8 cellular contexts compared by ENCODE assay signal in genomic region chr3:183428140-183429023, GRCh38. TPM values are rescaled to one million over a fixed set of nuclear protein-coding genes. Genes with fewer than 3 reads are reported as not detected.
DNase-seq lines count a peak whose midpoint lies in the region; FAIRE-seq and TF ChIP-seq lines count a peak whose summit lies in the region.

A gene with protein sequence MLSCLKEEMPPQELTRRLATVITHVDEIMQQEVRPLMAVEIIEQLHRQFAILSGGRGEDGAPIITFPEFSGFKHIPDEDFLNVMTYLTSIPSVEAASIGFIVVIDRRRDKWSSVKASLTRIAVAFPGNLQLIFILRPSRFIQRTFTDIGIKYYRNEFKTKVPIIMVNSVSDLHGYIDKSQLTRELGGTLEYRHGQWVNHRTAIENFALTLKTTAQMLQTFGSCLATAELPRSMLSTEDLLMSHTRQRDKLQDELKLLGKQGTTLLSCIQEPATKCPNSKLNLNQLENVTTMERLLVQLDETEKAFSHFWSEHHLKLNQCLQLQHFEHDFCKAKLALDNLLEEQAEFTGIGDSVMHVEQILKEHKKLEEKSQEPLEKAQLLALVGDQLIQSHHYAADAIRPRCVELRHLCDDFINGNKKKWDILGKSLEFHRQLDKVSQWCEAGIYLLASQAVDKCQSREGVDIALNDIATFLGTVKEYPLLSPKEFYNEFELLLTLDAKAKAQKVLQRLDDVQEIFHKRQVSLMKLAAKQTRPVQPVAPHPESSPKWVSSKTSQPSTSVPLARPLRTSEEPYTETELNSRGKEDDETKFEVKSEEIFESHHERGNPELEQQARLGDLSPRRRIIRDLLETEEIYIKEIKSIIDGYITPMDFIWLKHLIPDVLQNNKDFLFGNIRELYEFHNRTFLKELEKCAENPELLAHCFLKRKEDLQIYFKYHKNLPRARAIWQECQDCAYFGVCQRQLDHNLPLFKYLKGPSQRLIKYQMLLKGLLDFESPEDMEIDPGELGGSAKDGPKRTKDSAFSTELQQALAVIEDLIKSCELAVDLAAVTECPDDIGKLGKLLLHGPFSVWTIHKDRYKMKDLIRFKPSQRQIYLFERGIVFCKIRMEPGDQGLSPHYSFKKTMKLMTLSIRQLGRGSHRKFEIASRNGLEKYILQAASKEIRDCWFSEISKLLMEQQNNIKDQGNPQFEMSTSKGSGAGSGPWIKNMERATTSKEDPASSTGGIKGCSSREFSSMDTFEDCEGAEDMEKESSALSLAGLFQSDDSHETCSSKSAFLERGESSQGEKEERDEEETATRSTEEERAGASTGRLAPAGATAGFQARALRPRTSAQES (minus strand): TSS chr3:183428619. CDS start chr3:183427977, 642 bp downstream.

- no peaks in the 10 kb centered on the region for H3K79me2 ChIP-seq in PC-9 (ENCODE audit: low read depth)

- peak within 1 kb of the TSS; percentile 19 to 36 for H3K9ac ChIP-seq in stomach smooth muscle (ENCODE audit: low read length in 2 of 2)

- no peak for FAIRE-seq in GM19239 (lab: Jason Lieb, UNC)

- POLR2A ChIA-PET in PC-9 (lab: Charles Lee; ENCODE audit: unreplicated experiment): no interaction called here

- H3K4me1 ChIP-seq in PC-9 (replicated peaks; ENCODE audit: insufficient read depth): no peaks in the 10 kb centered on the region
- H3K4me1 ChIP-seq in neuron (ENCODE audit: insufficient read depth, low read length): peaks cover 8% of the 10 kb centered on the region
- H3K4me1 ChIP-seq in stomach smooth muscle (ENCODE audit: control insufficient read depth, insufficient read depth, low read length): peaks cover 14% of the 10 kb centered on the region

- H3F3A ChIP-seq in PC-9 (ENCODE audit: insufficient read depth, low read depth): peaks cover 6% of the 10 kb centered on the region; the same call in 1 of the 2 replicates

- H3K36me3 ChIP-seq in PC-9 (ENCODE audit: low read depth) (no peaks in the 10 kb centered on the region), neuron (ENCODE audit: insufficient read depth, low read length) (no peaks in the 10 kb centered on the region), stomach smooth muscle (ENCODE audit: control insufficient read depth in 2 of 2, insufficient read depth in 2 of 2, low read length in 2 of 2) (no peaks in the 10 kb centered on the region)

- H3K9me3 ChIP-seq in PC-9 (ENCODE audit: insufficient read depth, low read depth) (no peaks in the 10 kb centered on the region), neuron (ENCODE audit: low read length) (no peaks in the 10 kb centered on the region), stomach smooth muscle (ENCODE audit: control insufficient read depth in 2 of 2, low read length in 2 of 2) (no peaks in the 10 kb centered on the region)

- DNase-seq in AG08396 (ENCODE audit: low spot score) (peak; percentile 78), GM19239 (ENCODE audit: insufficient read length, low spot score) (peak; percentile 35), HK-2 (ENCODE audit: unreplicated experiment) (peak; percentile 38), PC-9 (peak in 1 of 2 experiments; percentile 60), foreskin fibroblast (peak; percentile 20 to 70)
- peak; percentile 73 for DNase-seq in activated effector memory CD4-positive, alpha-beta T cell treated with Interleukin-2 at 50 U/mL for 16 hours

- H3K27ac ChIP-seq in PC-9: no peak within 1 kb of the TSS
- no peak within 1 kb of the TSS for H3K27ac ChIP-seq in stomach smooth muscle (ENCODE audit: low read length)

- H4K20me1 ChIP-seq in PC-9 (ENCODE audit: insufficient read depth): no peaks in the 10 kb centered on the region

- H3K9me2 ChIP-seq in PC-9 (ENCODE audit: insufficient read depth): no peaks in the 10 kb centered on the region

- intact Hi-C loops in PC-9 (cut with micrococcal nuclease; ENCODE audit: unreplicated experiment): no loop called here

- H2AFZ ChIP-seq in PC-9 (peak within 1 kb of the TSS; percentile 95), neuron (ENCODE audit: low read depth, low read length) (peak within 1 kb of the TSS; percentile 96)

- no TSS peak for BruUV-seq in PC-9 (replicated peaks; lab: Mats Ljungman, UMichigan)

- H3K27me3 ChIP-seq in PC-9 (ENCODE audit: insufficient read depth, low read depth) (peaks cover 30% of the 10 kb centered on the region), neuron (ENCODE audit: insufficient read depth, low read length) (peaks cover 24% of the 10 kb centered on the region), stomach smooth muscle (ENCODE audit: control insufficient read depth in 1 of 2, insufficient read depth in 2 of 2, low read length in 2 of 2) (peaks cover 22 to 32% of the 10 kb centered on the region in 2 donors)

- TF ChIP-seq CTCF in PC-9 (conservative IDR thresholded peaks at IDR 0.05) (no peak), foreskin fibroblast (IDR thresholded peaks at IDR 0.05; ENCODE audit: low read depth, low read length) (no peak)

- CTCF ChIA-PET in PC-9 (lab: Charles Lee): no interaction called here

- H3K4me3 ChIP-seq in PC-9 (peak within 1 kb of the TSS; percentile 85), foreskin fibroblast (ENCODE audit: low read depth in 1 of 2, low read length in 2 of 2) (peak within 1 kb of the TSS; percentile 56 to 59), neuron (ENCODE audit: low read length) (peak within 1 kb of the TSS; percentile 79), stomach smooth muscle (ENCODE audit: low read length in 2 of 2) (peak within 1 kb of the TSS; percentile 75 to 78)

- H3K4me2 ChIP-seq in PC-9: peak within 1 kb of the TSS; percentile 92

RNA-seq across cellular contexts. Expression of the gene that starts here (rescaled TPM):
- 1.7 and 2.3 TPM in 2 replicates for total RNA-seq in PC-9 (2021)
